In genomic region chr2:148602918-148603561, GRCh38 we compare ENCODE assay signal across 13 cellular contexts. TPM values are rescaled to one million over a fixed set of nuclear protein-coding genes. Genes with fewer than 3 reads are reported as not detected.
A peak's percentile ranks its signal among the peaks of the same experiment; 100 is the strongest.
DNase-seq lines count a peak whose midpoint lies in the region; ATAC-seq and TF ChIP-seq lines count a peak whose summit lies in the region.
"Had no signal": no experiment of that assay in that cellular context is flagged by ENCODE, and none has a peak within 500 bp of the region (broad histone marks: within the 10 kb centered on the region; RNA-seq: fewer than 3 reads in every experiment).

No MANE protein-coding gene starts in this region.

- POLR2A ChIA-PET in activated CD4-positive, alpha-beta memory T cell treated with anti-CD3 and anti-CD28 coated beads for 36 hours (lab: Charles Lee), result interaction anchor here (1.1 to 2.9 kb wide), 7 partner anchors 12 to 76 kb away, joined by 3 to 11 read pairs (median 5); partner anchors contain the start of gene EPC2

- H3K9me3 ChIP-seq in Peyer's patch, result peaks cover 0 to 3% (median 0%) of the 10 kb centered on the region in 4 donors

- peak; percentile 17 to 21 for DNase-seq in stimulated activated CD8-positive, alpha-beta memory T cell treated with anti-CD3 and anti-CD28 coated beads, Interleukin-15, amount 100 ng/mL, for 48 hours (ENCODE audit: low read depth in 2 of 2)
- DNase-seq in stimulated activated CD8-positive, alpha-beta memory T cell treated with anti-CD3 and anti-CD28 coated beads, Interleukin-4, amount 100 ng/mL, for 48 hours, result no peak
- DNase-seq in activated CD4-positive, alpha-beta memory T cell treated with anti-CD3 and anti-CD28 coated beads for 36 hours, result peak; percentile 58
- DNase-seq in DMS79 (lab: John Stamatoyannopoulos, UW) (no peak), Peyer's patch (no peak), NCI-H1092 (lab: John Stamatoyannopoulos, UW) (no peak)
- DNase-seq: activated gamma-delta T cell, erythroblast, NCI-H1092 treated with DMSO at 0.1 percent for 48 hours had no signal

- H3K4me1 Mint-ChIP-seq in activated CD4-positive, alpha-beta memory T cell treated with anti-CD3 and anti-CD28 coated beads for 36 hours (ENCODE audit: low read depth), result peaks cover 14% of the 10 kb centered on the region

- no peak for TF ChIP-seq CTCF in Peyer's patch (IDR thresholded peaks at IDR 0.05)

- H3K4me3 Mint-ChIP-seq in activated CD4-positive, alpha-beta memory T cell treated with anti-CD3 and anti-CD28 coated beads for 36 hours, result peak overlapping the region; percentile 7

- peaks cover 9% of the 10 kb centered on the region for H3K9me3 Mint-ChIP-seq in activated CD4-positive, alpha-beta memory T cell treated with anti-CD3 and anti-CD28 coated beads for 36 hours

- H3K36me3 ChIP-seq in Peyer's patch, result no peaks in the 10 kb centered on the region

- H3K4me1 ChIP-seq in Peyer's patch, result no peaks in the 10 kb centered on the region

- ATAC-seq in HG02571 (IDR thresholded peaks at IDR 0.05; ENCODE audit: unreplicated experiment) (peak; percentile 20), HG02759 (IDR thresholded peaks at IDR 0.05; ENCODE audit: unreplicated experiment) (no peak)

- H3K27ac Mint-ChIP-seq in activated CD4-positive, alpha-beta memory T cell treated with anti-CD3 and anti-CD28 coated beads for 36 hours, result peak overlapping the region; percentile 87

- no peak overlapping the region for H3K27ac ChIP-seq in Peyer's patch
- H3K27ac ChIP-seq: C4-2B had no signal

- no peaks in the 10 kb centered on the region for H3K27me3 ChIP-seq in Peyer's patch

- no peak overlapping the region for H3K4me3 ChIP-seq in Peyer's patch
- H3K4me3 ChIP-seq: lung had no signal

- H3K36me3 Mint-ChIP-seq in activated CD4-positive, alpha-beta memory T cell treated with anti-CD3 and anti-CD28 coated beads for 36 hours, result peaks cover 11% of the 10 kb centered on the region

- H3K27me3 Mint-ChIP-seq in activated CD4-positive, alpha-beta memory T cell treated with anti-CD3 and anti-CD28 coated beads for 36 hours, result peaks cover 10% of the 10 kb centered on the region

- CTCF ChIA-PET in activated CD4-positive, alpha-beta memory T cell treated with anti-CD3 and anti-CD28 coated beads for 36 hours (lab: Charles Lee), result interaction anchor here (0.6 to 1.6 kb wide), 7 partner anchors 11 to 934 kb away, joined by 3 to 6 read pairs (median 3); no protein-coding TSS in a partner anchor

- TF ChIP-seq POLR2A in Peyer's patch (IDR thresholded peaks at IDR 0.05), result no peak

- intact Hi-C loops in activated CD4-positive, alpha-beta memory T cell treated with anti-CD3 and anti-CD28 coated beads for 36 hours (cut with micrococcal nuclease), result loop anchor here (1.0 to 5.0 kb wide), 12 partner anchors 11 to 1306 kb away; partner anchors contain the start of gene ORC4

RNA-seq across cellular contexts. Expression of gene EPC2, which starts 41.5 kb away (rescaled TPM):
- total RNA-seq in activated CD4-positive, alpha-beta memory T cell treated with anti-CD3 and anti-CD28 coated beads for 36 hours, result 10 to 100 TPM; 16.7 to 16.9 TPM
- total RNA-seq in Peyer's patch, result 10 to 100 TPM; 22.6 to 70.1 (median 28.3) TPM

Comparison
In these comparisons a context has a peak if more than half of its experiments do, and no peak if none do; other contexts are left out.
1. DNase-seq: peak in stimulated activated CD8-positive, alpha-beta memory T cell treated with anti-CD3 and anti-CD28 coated beads, Interleukin-15, amount 100 ng/mL, for 48 hours (2 of 2) and activated CD4-positive, alpha-beta memory T cell treated with anti-CD3 and anti-CD28 coated beads for 36 hours (single experiment); none in stimulated activated CD8-positive, alpha-beta memory T cell treated with anti-CD3 and anti-CD28 coated beads, Interleukin-4, amount 100 ng/mL, for 48 hours (single experiment), DMS79 (single experiment), Peyer's patch (0 of 3) and NCI-H1092 (single experiment).